ENCODE assay signal across 24 cellular contexts in genomic region chr10:43859016-43859525, GRCh38.
"Had no signal": no experiment of that assay in that cellular context is flagged by ENCODE, and none has a peak within 500 bp of the region (broad histone marks: within the 10 kb centered on the region; RNA-seq: fewer than 3 reads in every experiment).

No MANE protein-coding gene starts in this region.

- H3K36me3 ChIP-seq: colonic mucosa, gastroesophageal sphincter, heart left ventricle, lower lobe of right lung, prostate gland, right atrium auricular region, thoracic aorta, tibial nerve, upper lobe of right lung, uterus had no signal

- H3K4me1 ChIP-seq: prostate gland, upper lobe of right lung had no signal

- DNase-seq: colonic mucosa; effector memory CD8-positive, alpha-beta T cell; heart left ventricle; kidney; left ventricle myocardium superior; lower lobe of right lung; mucosa of descending colon; naive B cell; nucleus accumbens; small intestine; stimulated activated CD4-positive, alpha-beta T cell treated with anti-CD3 and anti-CD28 coated beads, Interleukin-12 subunit alpha, Interleukin-12 subunit beta, amount 100 ng/mL, for 4 hours; stimulated activated CD4-positive, alpha-beta T cell treated with anti-CD3 and anti-CD28 coated beads, Interleukin-1b, Interleukin-23, amount 100 ng/mL, for 48 hours; stimulated activated CD4-positive, alpha-beta T cell treated with anti-CD3 and anti-CD28 coated beads, Interleukin-4, amount 100 ng/mL, for 1 hour; upper lobe of right lung; uterus had no signal

- ATAC-seq: effector memory CD8-positive, alpha-beta T cell; gastroesophageal sphincter; heart left ventricle; left ventricle myocardium superior; lower lobe of right lung; mucosa of descending colon; natural killer cell treated with Interleukin-12 subunit alpha and Interleukin-12 subunit beta and Interleukin-15 and Interleukin-18, amount 100 ng/mL, for 72 hours; stimulated activated memory B cell treated with anti-CD40 and anti-IgM and Interleukin-4, amounts not matched to agents 10 μg/mL and 1 μg/mL and 100 μg/mL, for 72 hours; upper lobe of right lung had no signal

- H2AFZ ChIP-seq: hepatocyte had no signal

- H3K27ac ChIP-seq: colonic mucosa, gastroesophageal sphincter, hepatocyte, lower lobe of right lung, prostate gland, right atrium auricular region, thoracic aorta, upper lobe of right lung, uterus had no signal

- H3K4me3 ChIP-seq: colonic mucosa, gastroesophageal sphincter, heart left ventricle, hepatocyte, lower lobe of right lung, mucosa of descending colon, prostate gland, right atrium auricular region, thoracic aorta, tibial nerve, upper lobe of right lung, uterus had no signal

- H3K79me2 ChIP-seq: hepatocyte had no signal

- FAIRE-seq: endometrium, kidney, small intestine had no signal

- H3K27me3 ChIP-seq: colonic mucosa, gastroesophageal sphincter, heart left ventricle, hepatocyte, right atrium auricular region, tibial nerve, upper lobe of right lung, uterus had no signal

- H3K9me3 ChIP-seq: colonic mucosa, gastroesophageal sphincter, heart left ventricle, lower lobe of right lung, mucosa of descending colon, prostate gland, right atrium auricular region, thoracic aorta, tibial nerve, upper lobe of right lung, uterus had no signal

- H3K4me2 ChIP-seq: hepatocyte had no signal
